1 cellular context compared by ENCODE assay signal in the genomic region with DNA sequence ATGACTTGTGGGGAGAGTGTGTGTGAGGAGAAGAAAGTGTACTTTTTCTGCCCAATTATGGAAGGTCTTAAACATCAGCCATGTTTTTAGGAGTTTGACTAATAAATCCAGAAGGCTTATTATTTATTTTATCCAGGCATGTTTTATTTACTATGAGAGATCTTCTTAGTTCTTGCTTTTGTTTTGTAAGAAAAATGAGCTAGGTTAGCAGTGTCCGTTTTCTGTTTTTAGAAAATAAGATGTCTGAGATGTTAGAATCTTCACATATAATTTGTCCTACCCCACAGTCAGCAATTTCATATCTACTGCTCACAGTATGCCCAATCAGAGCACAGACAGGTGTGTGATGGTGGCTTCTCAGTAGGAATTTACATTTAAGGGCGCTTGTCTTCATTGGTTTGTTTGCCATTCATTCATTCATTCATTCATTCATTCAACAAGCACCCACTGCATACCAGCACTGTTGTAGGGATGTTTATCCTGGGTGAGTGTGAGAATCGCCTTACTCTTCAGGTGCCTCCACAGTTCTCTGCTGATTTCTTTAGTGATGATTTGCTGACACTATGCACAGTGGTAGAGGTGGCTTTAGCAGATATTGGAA.
TF ChIP-seq lines count a peak whose summit lies in the region.

No MANE protein-coding gene starts in this region.

TF ChIP-seq in IMR-90, 13 proteins besides CTCF, POLR2A, EP300 and RAD21:
- no peak for TF ChIP-seq BHLHE40 (IDR thresholded peaks at IDR 0.05; ENCODE audit: low read depth, low read length)
- no peak for TF ChIP-seq NFE2L2 (IDR thresholded peaks at IDR 0.05; ENCODE audit: low read depth, low read length)
- no peak for TF ChIP-seq SMC3 (IDR thresholded peaks at IDR 0.05; ENCODE audit: low read depth, low read length)
- no peak for TF ChIP-seq USF2 (IDR thresholded peaks at IDR 0.05; ENCODE audit: low read depth, low read length)
- TF ChIP-seq RCOR1 (IDR thresholded peaks at IDR 0.05; ENCODE audit: insufficient replicate concordance, low read length), result no peak
- no peak for TF ChIP-seq CEBPB (IDR thresholded peaks at IDR 0.05; ENCODE audit: low read depth, low read length)
- no peak for TF ChIP-seq CHD1 (IDR thresholded peaks at IDR 0.05; ENCODE audit: low read depth, low read length)
- TF ChIP-seq RFX5 (IDR thresholded peaks at IDR 0.05; ENCODE audit: low read depth, low read length), result no peak
- no peak for TF ChIP-seq MAFK (IDR thresholded peaks at IDR 0.05; ENCODE audit: low read depth, low read length)
- TF ChIP-seq MAZ (IDR thresholded peaks at IDR 0.05; ENCODE audit: borderline replicate concordance, low read depth, low read length), result no peak
- TF ChIP-seq MXI1 (IDR thresholded peaks at IDR 0.05; ENCODE audit: borderline replicate concordance, low read depth, low read length), result no peak
- no peak for TF ChIP-seq FOS (IDR thresholded peaks at IDR 0.05; ENCODE audit: low read depth, low read length)
- TF ChIP-seq ELK1 (IDR thresholded peaks at IDR 0.05; ENCODE audit: borderline replicate concordance, low read depth, low read length), result no peak
